In genomic region chr13:108155185-108156106, GRCh38 we compare ENCODE assay signal across 1 cellular context.
A peak's percentile ranks its signal among the peaks of the same experiment; 100 is the strongest.
TF ChIP-seq lines count a peak whose summit lies in the region.

No MANE protein-coding gene starts in this region.

TF ChIP-seq in HepG2, 621 proteins besides CTCF, POLR2A, EP300 and RAD21 (continued from another document):
- TF ChIP-seq ZBTB40 (IDR thresholded peaks at IDR 0.05) (no peak), ZBTB40 (CRISPR knock-in tag; IDR thresholded peaks at IDR 0.05) (no peak), HDAC1 (CRISPR knock-in tag; IDR thresholded peaks at IDR 0.05) (no peak), KDM4B (CRISPR knock-in tag; IDR thresholded peaks at IDR 0.05) (no peak), ZNF547 (CRISPR knock-in tag; IDR thresholded peaks at IDR 0.05) (no peak), CHD4 (IDR thresholded peaks at IDR 0.05; ENCODE audit: borderline replicate concordance, low read length) (peak; percentile 62; the same call in 1 of the 2 replicates), FOXK1 (CRISPR knock-in tag; IDR thresholded peaks at IDR 0.05; ENCODE audit: borderline replicate concordance, low read depth) (no peak), IRX3 (CRISPR knock-in tag; IDR thresholded peaks at IDR 0.05; ENCODE audit: borderline replicate concordance, low read depth) (no peak)
TF ChIP-seq in HepG2: peak in this region for 14.
